ENCODE assay signal across 11 cellular contexts in genomic region chr10:79072994-79073654, GRCh38. TPM values are rescaled to one million over a fixed set of nuclear protein-coding genes. Genes with fewer than 3 reads are reported as not detected.
A peak's percentile ranks its signal among the peaks of the same experiment; 100 is the strongest.
DNase-seq lines count a peak whose midpoint lies in the region; ATAC-seq, FAIRE-seq and TF ChIP-seq lines count a peak whose summit lies in the region.
"Had no signal": no experiment of that assay in that cellular context is flagged by ENCODE, and none has a peak within 500 bp of the region (broad histone marks: within the 10 kb centered on the region; RNA-seq: fewer than 3 reads in every experiment).

No MANE protein-coding gene starts in this region.

- H3K4me1 Mint-ChIP-seq in activated naive CD4-positive, alpha-beta T cell treated with anti-CD3 and anti-CD28 coated beads for 36 hours (ENCODE audit: low read depth), result peaks cover 8% of the 10 kb centered on the region

- H3K27me3 ChIP-seq in BLaER1 (peaks cover under 1% of the 10 kb centered on the region; the same call in 1 of the 2 replicates), esophagus muscularis mucosa (no peaks in the 10 kb centered on the region), pancreas (no peaks in the 10 kb centered on the region), foreskin keratinocyte (no peaks in the 10 kb centered on the region)

- TF ChIP-seq EP300 in esophagus muscularis mucosa (IDR thresholded peaks at IDR 0.05), result no peak

- peak overlapping the region; percentile 20 for H3K27ac ChIP-seq in BLaER1
- peak overlapping the region; percentile 97 to 100 (median 99) for H3K27ac ChIP-seq in esophagus muscularis mucosa (replicated peaks in 1 of 4)
- peak overlapping the region in 3 of 4 donors; percentile 93 to 96 (median 94) for H3K27ac ChIP-seq in pancreas
- no peak overlapping the region for H3K27ac ChIP-seq in foreskin keratinocyte

- peak overlapping the region; percentile 41; the same call in 1 of the 2 replicates for H3K4me3 ChIP-seq in BLaER1
- peak overlapping the region; percentile 27 to 97 (median 32) for H3K4me3 ChIP-seq in esophagus muscularis mucosa
- H3K4me3 ChIP-seq in pancreas, result no peak overlapping the region

- H3K9ac ChIP-seq in BLaER1, result peak overlapping the region; percentile 97

- intact Hi-C loops in esophagus muscularis mucosa (cut with DNase I), result loop anchor here (5.0 kb wide), 1 partner anchor 74 kb away; no protein-coding TSS in a partner anchor
- intact Hi-C loops in pancreas (cut with DNase I), result loop anchor here in 2 of 3 donors (5.0 to 10.0 kb wide), 3 partner anchors 39 to 122 kb away; no protein-coding TSS in a partner anchor
- intact Hi-C loops in activated naive CD4-positive, alpha-beta T cell treated with anti-CD3 and anti-CD28 coated beads for 36 hours (cut with micrococcal nuclease), result no loop called here

- H4K20me1 ChIP-seq in BLaER1, result peaks cover 89% of the 10 kb centered on the region

- FAIRE-seq in pancreas (lab: Jason Lieb, UNC), result no peak

- H3K9me3 Mint-ChIP-seq in activated naive CD4-positive, alpha-beta T cell treated with anti-CD3 and anti-CD28 coated beads for 36 hours, result no peaks in the 10 kb centered on the region

- TF ChIP-seq CTCF in esophagus muscularis mucosa (IDR thresholded peaks at IDR 0.05) (no peak), pancreas (IDR thresholded peaks at IDR 0.05) (no peak), foreskin keratinocyte (conservative IDR thresholded peaks at IDR 0.05) (no peak)

- CTCF ChIA-PET in activated naive CD4-positive, alpha-beta T cell treated with anti-CD3 and anti-CD28 coated beads for 36 hours (lab: Charles Lee), result interaction anchor here (1.6 kb wide), 1 partner anchor 122 kb away, joined by 9 read pairs; no protein-coding TSS in a partner anchor

- no peaks in the 10 kb centered on the region for H3K36me3 ChIP-seq in BLaER1
- H3K36me3 ChIP-seq in esophagus muscularis mucosa, result no peaks in the 10 kb centered on the region
- no peaks in the 10 kb centered on the region for H3K36me3 ChIP-seq in pancreas

- peak; percentile 8 for DNase-seq in NCI-H69 (lab: John Stamatoyannopoulos, UW)
- no peak for DNase-seq in esophagus muscularis mucosa (ENCODE audit: extremely low spot score)
- no peak for DNase-seq in pancreas
- DNase-seq in foreskin keratinocyte, result no peak
- no peak for DNase-seq in activated naive CD4-positive, alpha-beta T cell treated with anti-CD3 and anti-CD28 coated beads for 36 hours
- no peak for DNase-seq in stimulated activated CD4-positive, alpha-beta T cell treated with anti-CD3 and anti-CD28 coated beads, Interleukin-2, amount 100 ng/mL, for 48 hours
- DNase-seq in stimulated activated CD8-positive, alpha-beta memory T cell treated with anti-CD3 and anti-CD28 coated beads, Interleukin-4, amount 100 ng/mL, for 48 hours, result no peak
- DNase-seq: activated CD4-positive, CD25-positive, alpha-beta regulatory T cell treated with anti-CD3 and anti-CD28 coated beads, Interleukin-2, amount 50 U/mL, for 72 hours; stimulated activated CD4-positive, alpha-beta T cell treated with anti-CD3 and anti-CD28 coated beads, Interleukin-15, amount 100 ng/mL, for 24 hours had no signal

- H3K4me3 Mint-ChIP-seq in activated naive CD4-positive, alpha-beta T cell treated with anti-CD3 and anti-CD28 coated beads for 36 hours, result no peak overlapping the region
- H3K4me3 Mint-ChIP-seq: activated naive CD8-positive, alpha-beta T cell had no signal

- H3K9me3 ChIP-seq in BLaER1 (no peaks in the 10 kb centered on the region), esophagus muscularis mucosa (no peaks in the 10 kb centered on the region), pancreas (no peaks in the 10 kb centered on the region)

- 100% methylated on average over 2 of the region's 4 CpGs for WGBS in esophagus muscularis mucosa
- 87 to 93% methylated on average over 4 of the region's 4 CpGs for WGBS in pancreas, 2 donors

- no peak for ATAC-seq in pancreas
- no peak for ATAC-seq in foreskin keratinocyte

- H3K4me1 ChIP-seq in BLaER1, result peaks cover 74% of the 10 kb centered on the region
- peaks cover 65 to 79% (median 78%) of the 10 kb centered on the region in 4 donors for H3K4me1 ChIP-seq in esophagus muscularis mucosa
- peaks cover 58 to 68% (median 58%) of the 10 kb centered on the region in 3 donors for H3K4me1 ChIP-seq in pancreas
- peaks cover 3% of the 10 kb centered on the region for H3K4me1 ChIP-seq in foreskin keratinocyte

- H3K4me2 ChIP-seq in BLaER1, result peak overlapping the region; percentile 99

- peaks cover 4% of the 10 kb centered on the region for H3K27me3 Mint-ChIP-seq in activated naive CD4-positive, alpha-beta T cell treated with anti-CD3 and anti-CD28 coated beads for 36 hours (ENCODE audit: low read depth)
- H3K27me3 Mint-ChIP-seq: activated naive CD8-positive, alpha-beta T cell had no signal

- H3K27ac Mint-ChIP-seq in activated naive CD4-positive, alpha-beta T cell treated with anti-CD3 and anti-CD28 coated beads for 36 hours, result no peak overlapping the region
- H3K27ac Mint-ChIP-seq: activated naive CD8-positive, alpha-beta T cell had no signal

- H3K36me3 Mint-ChIP-seq in activated naive CD4-positive, alpha-beta T cell treated with anti-CD3 and anti-CD28 coated beads for 36 hours (ENCODE audit: low read depth), result no peaks in the 10 kb centered on the region
- H3K36me3 Mint-ChIP-seq: activated naive CD8-positive, alpha-beta T cell had no signal

- TF ChIP-seq POLR2A in esophagus muscularis mucosa (IDR thresholded peaks at IDR 0.05; ENCODE audit: low read depth), result no peak

RNA-seq across cellular contexts. Expression of gene ZMIZ1, which starts 4.4 kb away (rescaled TPM):
- total RNA-seq in esophagus muscularis mucosa (10 to 100 TPM; 48.7 to 87.2 (median 66.0) TPM), pancreas (10 to 100 TPM; 21.3 to 45.0 (median 23.5) TPM), foreskin keratinocyte (9.5 and 16.6 TPM in 2 replicates)
- polyA plus RNA-seq in pancreas (10 to 100 TPM; 14.5 to 20.8 TPM), foreskin keratinocyte (4.2 and 5.9 TPM in 2 replicates)
- 10 to 100 TPM; 15.6 to 18.3 TPM for total RNA-seq in activated naive CD4-positive, alpha-beta T cell treated with anti-CD3 and anti-CD28 coated beads for 36 hours

Comparison
In these comparisons a context has a peak if more than half of its experiments do, and no peak if none do; other contexts are left out.
1. H3K4me3 ChIP-seq: peak in BLaER1 (single experiment) and esophagus muscularis mucosa (4 of 4); none in pancreas (0 of 4).